In genomic region chrX:12984629-12985303, GRCh38 we compare ENCODE assay signal across 1 cellular context.
TF ChIP-seq lines count a peak whose summit lies in the region.

No MANE protein-coding gene starts in this region.

TF ChIP-seq in GM23338, 12 proteins besides CTCF, POLR2A, EP300 and RAD21 (continued from another document):
- no peak for TF ChIP-seq ZNF462 (CRISPR knock-in tag; IDR thresholded peaks at IDR 0.05)
